Comparison of ENCODE assay signal across 9 cellular contexts in genomic region chr1:202692959-202693555, GRCh38. TPM values are rescaled to one million over a fixed set of nuclear protein-coding genes. Genes with fewer than 3 reads are reported as not detected.
DNase-seq lines count a peak whose midpoint lies in the region; ATAC-seq, FAIRE-seq and TF ChIP-seq lines count a peak whose summit lies in the region.
"Had no signal": no experiment of that assay in that cellular context is flagged by ENCODE, and none has a peak within 500 bp of the region (broad histone marks: within the 10 kb centered on the region; RNA-seq: fewer than 3 reads in every experiment).

No MANE protein-coding gene starts in this region.

- no peak overlapping the region for H3K9ac ChIP-seq in kidney (ENCODE audit: low read length in 2 of 2)

- H3K4me1 ChIP-seq in kidney (ENCODE audit: control insufficient read depth in 1 of 2, insufficient read depth in 1 of 2, low read depth in 1 of 2, low read length in 2 of 2) = no peaks in the 10 kb centered on the region

- peaks cover 29% of the 10 kb centered on the region for H3K27me3 ChIP-seq in brain microvascular endothelial cell (replicated peaks)

- ATAC-seq in HG03175 (IDR thresholded peaks at IDR 0.05; ENCODE audit: unreplicated experiment) (no peak), GM18907 (IDR thresholded peaks at IDR 0.05; ENCODE audit: unreplicated experiment) (no peak)

- in situ Hi-C loops in brain microvascular endothelial cell (cut with HindIII; ENCODE audit: low pct_ligation_motif_present, low sequenced_read_pairs) = no loop called here

- TF ChIP-seq CTCF in brain microvascular endothelial cell (IDR thresholded peaks at IDR 0.05; ENCODE audit: low read depth, low read length, missing control alignments) (peak; percentile 56), kidney (IDR thresholded peaks at IDR 0.05; ENCODE audit: borderline replicate concordance, extremely low read depth, insufficient read depth) (peak; percentile 4)

- intact Hi-C loops in kidney (cut with DNase I) = no loop called here

- peak; percentile 87 for DNase-seq in DMS 273 (lab: John Stamatoyannopoulos, UW; ENCODE audit: unreplicated experiment)
- peak; percentile 62 for DNase-seq in Jurkat, Clone E6-1 (ENCODE audit: low read depth, low spot score)
- peak; percentile 52 for DNase-seq in UCSD-AML1 (lab: John Stamatoyannopoulos, UW; ENCODE audit: unreplicated experiment)
- peak; percentile 65 for DNase-seq in brain microvascular endothelial cell
- no peak for DNase-seq in kidney
- peak; percentile 64 for DNase-seq in stimulated activated CD4-positive, alpha-beta T cell treated with anti-CD3 and anti-CD28 coated beads, Interleukin-4, amount 100 ng/mL, for 24 hours

- H3K27ac ChIP-seq in brain microvascular endothelial cell = no peak overlapping the region
- H3K27ac ChIP-seq in kidney (ENCODE audit: low read depth in 2 of 2, low read length in 2 of 2) = no peak overlapping the region

- H3K4me3 ChIP-seq in Jurkat, Clone E6-1 (ENCODE audit: low read length) = no peak overlapping the region
- H3K4me3 ChIP-seq in brain microvascular endothelial cell (ENCODE audit: low read depth, low read length) (no peak overlapping the region), kidney (ENCODE audit: low read length in 2 of 2) (no peak overlapping the region)

- H3K9me3 ChIP-seq in kidney (ENCODE audit: control insufficient read depth in 1 of 2, low read length in 2 of 2) = no peaks in the 10 kb centered on the region

- no peak for FAIRE-seq in kidney (lab: Jason Lieb, UNC)

- no peaks in the 10 kb centered on the region for H3K36me3 ChIP-seq in brain microvascular endothelial cell (replicated peaks)
- no peaks in the 10 kb centered on the region for H3K36me3 ChIP-seq in kidney (ENCODE audit: control insufficient read depth in 1 of 2, insufficient read depth in 2 of 2, low read length in 2 of 2)

RNA-seq across cellular contexts. Expression of gene SYT2, which starts 17.2 kb away (rescaled TPM):
- 0.28 TPM for polyA plus RNA-seq in Jurkat, Clone E6-1 (2012; ENCODE audit: insufficient read depth, insufficient read length)
- total RNA-seq in kidney = 0.19 TPM
- 0.15 TPM for polyA plus RNA-seq in kidney (ENCODE audit: insufficient read depth, low read depth, low replicate concordance)
- total RNA-seq: T-helper 2 cell treated with Interferon-gamma antibody and Interleukin-4, amounts not matched to agents 100 ng/mL and 5 ng/mL, for 36 hours had no signal
